Comparison of ENCODE assay signal across 22 cellular contexts in the genomic region with DNA sequence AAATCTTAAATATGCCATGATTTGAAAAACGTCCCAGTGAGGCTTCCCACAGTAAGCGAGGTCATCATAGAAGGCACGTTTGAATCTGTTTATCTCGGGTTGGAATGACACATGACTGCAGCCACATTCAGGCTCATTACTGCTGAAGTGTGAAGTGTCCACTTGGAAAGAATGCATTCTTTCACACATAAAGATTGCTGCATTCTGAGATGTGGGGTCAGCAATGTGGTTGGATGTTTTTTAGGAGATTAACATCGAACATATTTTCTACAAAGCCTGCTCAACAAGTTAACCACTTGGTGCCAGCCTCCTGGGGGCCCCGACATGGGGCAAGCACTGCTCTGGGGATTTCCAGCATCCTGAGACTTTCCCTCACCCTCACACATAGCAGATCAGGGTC.
DNase-seq lines count a peak whose midpoint lies in the region; TF ChIP-seq lines count a peak whose summit lies in the region.
"Had no signal": no experiment of that assay in that cellular context is flagged by ENCODE, and none has a peak within 500 bp of the region (broad histone marks: within the 10 kb centered on the region; RNA-seq: fewer than 3 reads in every experiment).

No MANE protein-coding gene starts in this region.

- H3K27me3 Mint-ChIP-seq in T-helper 2 cell treated with Interferon-gamma antibody and Interleukin-4, amounts not matched to agents 5 μg/mL and 100 μg/mL, for 36 hours (ENCODE audit: low read depth) = no peaks in the 10 kb centered on the region

- no peak overlapping the region for H3K27ac ChIP-seq in left ventricle myocardium inferior (replicated peaks)
- H3K27ac ChIP-seq: epithelial cell of prostate, gastroesophageal sphincter, PC-9, sigmoid colon, upper lobe of left lung had no signal

- intact Hi-C loops in left ventricle myocardium inferior (cut with micrococcal nuclease) = no loop called here

- H3K4me1 Mint-ChIP-seq in T-helper 2 cell treated with Interferon-gamma antibody and Interleukin-4, amounts not matched to agents 5 μg/mL and 100 μg/mL, for 36 hours (ENCODE audit: low read depth) = no peaks in the 10 kb centered on the region
- H3K4me1 Mint-ChIP-seq: IgD-negative memory B cell had no signal

- H3K4me1 ChIP-seq in left ventricle myocardium inferior = peaks cover 10% of the 10 kb centered on the region
- H3K4me1 ChIP-seq: gastroesophageal sphincter, sigmoid colon, upper lobe of left lung had no signal

- H3K27ac Mint-ChIP-seq in T-helper 2 cell treated with Interferon-gamma antibody and Interleukin-4, amounts not matched to agents 5 μg/mL and 100 μg/mL, for 36 hours = no peak overlapping the region
- H3K27ac Mint-ChIP-seq: activated CD8-positive, alpha-beta T cell treated with anti-CD3 and anti-CD28 coated beads for 36 hours; activated naive CD8-positive, alpha-beta T cell; CD4-positive, alpha-beta T cell; IgD-negative memory B cell had no signal

- H3K27me3 ChIP-seq in left ventricle myocardium inferior (ENCODE audit: low read depth) = peaks cover 6% of the 10 kb centered on the region
- H3K27me3 ChIP-seq: gastroesophageal sphincter, sigmoid colon, upper lobe of left lung had no signal

- H3K9me3 ChIP-seq in left ventricle myocardium inferior (replicated peaks) = no peaks in the 10 kb centered on the region
- H3K9me3 ChIP-seq: gastroesophageal sphincter, sigmoid colon, upper lobe of left lung had no signal

- DNase-seq in Daoy (ENCODE audit: low read depth) (peak; percentile 35), HK-2 (ENCODE audit: unreplicated experiment) (peak; percentile 8), choroid plexus epithelial cell (ENCODE audit: low read depth) (peak; percentile 47), kidney tubule cell (ENCODE audit: low spot score) (peak; percentile 80), RKO (ENCODE audit: low spot score) (no peak), left ventricle myocardium inferior (no peak), NCI-H1048 (lab: John Stamatoyannopoulos, UW) (no peak)
- DNase-seq in T-helper 2 cell treated with Interferon-gamma antibody and Interleukin-4, amounts not matched to agents 5 μg/mL and 100 μg/mL, for 36 hours (ENCODE audit: low spot score) = no peak
- DNase-seq: activated CD8-positive, alpha-beta T cell treated with anti-CD3 and anti-CD28 coated beads for 36 hours; CD4-positive, alpha-beta T cell; cerebellar nuclear complex; DMS 273 treated with DMSO at 0.1 percent for 48 hours; NCI-H187; NCI-H345; SHP77 treated with DMSO at 0.1 percent for 48 hours; sigmoid colon; upper lobe of left lung had no signal

- no peaks in the 10 kb centered on the region for H3K9me3 Mint-ChIP-seq in T-helper 2 cell treated with Interferon-gamma antibody and Interleukin-4, amounts not matched to agents 5 μg/mL and 100 μg/mL, for 36 hours
- H3K9me3 Mint-ChIP-seq: activated CD8-positive, alpha-beta T cell treated with anti-CD3 and anti-CD28 coated beads for 36 hours; CD4-positive, alpha-beta T cell; IgD-negative memory B cell had no signal

- H3K4me3 ChIP-seq in choroid plexus epithelial cell (ENCODE audit: low read depth, low read length) = no peak overlapping the region
- H3K4me3 ChIP-seq in left ventricle myocardium inferior = no peak overlapping the region
- H3K4me3 ChIP-seq: gastroesophageal sphincter, PC-9, sigmoid colon, upper lobe of left lung had no signal

- no peaks in the 10 kb centered on the region for H3K36me3 ChIP-seq in left ventricle myocardium inferior
- H3K36me3 ChIP-seq: gastroesophageal sphincter, sigmoid colon, upper lobe of left lung had no signal

- H3K36me3 Mint-ChIP-seq in T-helper 2 cell treated with Interferon-gamma antibody and Interleukin-4, amounts not matched to agents 5 μg/mL and 100 μg/mL, for 36 hours (ENCODE audit: low read depth) = no peaks in the 10 kb centered on the region
- H3K36me3 Mint-ChIP-seq: activated naive CD8-positive, alpha-beta T cell; IgD-negative memory B cell had no signal

- TF ChIP-seq CTCF in choroid plexus epithelial cell (conservative IDR thresholded peaks at IDR 0.05; ENCODE audit: low read depth, low read length) (no peak), left ventricle myocardium inferior (IDR thresholded peaks at IDR 0.05; ENCODE audit: borderline replicate concordance) (no peak)

- no peak overlapping the region for H3K4me3 Mint-ChIP-seq in T-helper 2 cell treated with Interferon-gamma antibody and Interleukin-4, amounts not matched to agents 5 μg/mL and 100 μg/mL, for 36 hours
- H3K4me3 Mint-ChIP-seq: activated CD8-positive, alpha-beta T cell treated with anti-CD3 and anti-CD28 coated beads for 36 hours; activated naive CD8-positive, alpha-beta T cell; CD4-positive, alpha-beta T cell; IgD-negative memory B cell had no signal

Comparison
In these comparisons a context has a peak if more than half of its experiments do, and no peak if none do; other contexts are left out.
1. DNase-seq: peak in Daoy (single experiment), HK-2 (single experiment), choroid plexus epithelial cell (single experiment) and kidney tubule cell (single experiment); none in RKO (single experiment), left ventricle myocardium inferior (single experiment), T-helper 2 cell treated with Interferon-gamma antibody and Interleukin-4, amounts not matched to agents 5 μg/mL and 100 μg/mL, for 36 hours (single experiment) and NCI-H1048 (single experiment).